25 cellular contexts compared by ENCODE assay signal in genomic region chr1:26078286-26079177, GRCh38. TPM values are rescaled to one million over a fixed set of nuclear protein-coding genes. Genes with fewer than 3 reads are reported as not detected.
DNase-seq lines count a peak whose midpoint lies in the region; ATAC-seq and TF ChIP-seq lines count a peak whose summit lies in the region.
"Had no signal": no experiment of that assay in that cellular context is flagged by ENCODE, and none has a peak within 500 bp of the region (broad histone marks: within the 10 kb centered on the region; RNA-seq: fewer than 3 reads in every experiment).

No MANE protein-coding gene starts in this region.

- H3K4me1 ChIP-seq in left ventricle myocardium inferior = peaks cover 65% of the 10 kb centered on the region

- ATAC-seq in Right ventricle myocardium superior (ENCODE audit: poor library complexity) (no peak), GM21515 (IDR thresholded peaks at IDR 0.05; ENCODE audit: unreplicated experiment) (no peak)
- ATAC-seq: activated CD8-positive, alpha-beta T cell treated with anti-CD3 and anti-CD28 coated beads, Interleukin-2, amount 10 ng/mL, durations not matched to agents 7 days and 5 days; upper lobe of right lung had no signal

- H3K4me3 Mint-ChIP-seq in mesothelial cell of epicardium = no peak overlapping the region
- peak overlapping the region; percentile 68 for H3K4me3 Mint-ChIP-seq in type B pancreatic cell
- H3K4me3 Mint-ChIP-seq in HFFc6 = no peak overlapping the region
- H3K4me3 Mint-ChIP-seq: activated CD8-positive, alpha-beta T cell treated with anti-CD3 and anti-CD28 coated beads, Interleukin-2, amount 10 ng/mL, durations not matched to agents 7 days and 5 days; activated T-cell treated with anti-CD3 and anti-CD28 coated beads, Interleukin-2, amount 50 U/mL, for 24 hours; T-helper 2 cell treated with Interferon-gamma antibody and Interleukin-4, amounts not matched to agents 5 μg/mL and 100 μg/mL, for 36 hours had no signal

- no peak for DNase-seq in left ventricle myocardium inferior
- no peak for DNase-seq in Right ventricle myocardium superior
- peak; percentile 21 for DNase-seq in amniotic epithelial cell (ENCODE audit: low read depth)
- peak in 1 of 2 experiments; percentile 43 for DNase-seq in mesothelial cell of epicardium (ENCODE audit: low spot score in 2 of 2, unreplicated experiment in 2 of 2)
- no peak for DNase-seq in type B pancreatic cell (ENCODE audit: extremely low spot score, unreplicated experiment)
- no peak for DNase-seq in NCI-H345 (lab: John Stamatoyannopoulos, UW)
- DNase-seq in HFFc6 = no peak
- DNase-seq: activated CD4-positive, CD25-positive, alpha-beta regulatory T cell treated with anti-CD3 and anti-CD28 coated beads, Interleukin-2, amount 50 U/mL, for 72 hours; activated CD8-positive, alpha-beta T cell treated with anti-CD3 and anti-CD28 coated beads, Interleukin-2, amount 10 ng/mL, durations not matched to agents 7 days and 5 days; activated naive CD4-positive, alpha-beta T cell treated with Interleukin-2 at 50 U/mL for 16 hours; activated T-cell treated with anti-CD3 and anti-CD28 coated beads, Interleukin-2, amount 50 U/mL, for 24 hours; caudate nucleus; dermis blood vessel endothelial cell; hippocampal formation; NCI-H1417; NCI-H510A treated with DMSO at 0.1 percent for 48 hours; occipital lobe; SK-N-SH; stimulated activated CD8-positive, alpha-beta memory T cell treated with anti-CD3 and anti-CD28 coated beads, Interleukin-4, amount 100 ng/mL, for 48 hours; upper lobe of right lung had no signal

- no peaks in the 10 kb centered on the region for H3K36me3 Mint-ChIP-seq in mesothelial cell of epicardium
- no peaks in the 10 kb centered on the region for H3K36me3 Mint-ChIP-seq in type B pancreatic cell
- H3K36me3 Mint-ChIP-seq in HFFc6 (ENCODE audit: low read depth) = no peaks in the 10 kb centered on the region

- TF ChIP-seq CTCF in left ventricle myocardium inferior (IDR thresholded peaks at IDR 0.05; ENCODE audit: borderline replicate concordance) = no peak
- TF ChIP-seq CTCF in mesothelial cell of epicardium (IDR thresholded peaks at IDR 0.05; ENCODE audit: unreplicated experiment) = no peak
- TF ChIP-seq CTCF in type B pancreatic cell (conservative IDR thresholded peaks at IDR 0.05) = no peak
- no peak for TF ChIP-seq CTCF in HFFc6 (IDR thresholded peaks at IDR 0.05)

- H3K4me3 ChIP-seq in left ventricle myocardium inferior = no peak overlapping the region
- H3K4me3 ChIP-seq: upper lobe of right lung had no signal

- H3K27ac ChIP-seq in left ventricle myocardium inferior (replicated peaks) = peak overlapping the region; percentile 90
- H3K27ac ChIP-seq: HL-60, upper lobe of right lung had no signal

- no peaks in the 10 kb centered on the region for H3K9me3 ChIP-seq in left ventricle myocardium inferior (replicated peaks)
- H3K9me3 ChIP-seq: SK-N-SH, upper lobe of right lung had no signal

- H3K27me3 Mint-ChIP-seq in mesothelial cell of epicardium (ENCODE audit: low read depth) (no peaks in the 10 kb centered on the region), type B pancreatic cell (no peaks in the 10 kb centered on the region), HFFc6 (ENCODE audit: insufficient read depth) (peaks cover 42% of the 10 kb centered on the region)

- H3K27ac Mint-ChIP-seq in mesothelial cell of epicardium (peak overlapping the region; percentile 82), type B pancreatic cell (peak overlapping the region; percentile 93), HFFc6 (no peak overlapping the region)
- H3K27ac Mint-ChIP-seq: activated CD8-positive, alpha-beta T cell treated with anti-CD3 and anti-CD28 coated beads, Interleukin-2, amount 10 ng/mL, durations not matched to agents 7 days and 5 days; activated T-cell treated with anti-CD3 and anti-CD28 coated beads, Interleukin-2, amount 50 U/mL, for 24 hours; T-helper 2 cell treated with Interferon-gamma antibody and Interleukin-4, amounts not matched to agents 5 μg/mL and 100 μg/mL, for 36 hours had no signal

- intact Hi-C loops in left ventricle myocardium inferior (cut with micrococcal nuclease) = no loop called here
- intact Hi-C loops in Right ventricle myocardium superior (cut with DNase I) = no loop called here

- H3K36me3 ChIP-seq in left ventricle myocardium inferior = no peaks in the 10 kb centered on the region
- H3K36me3 ChIP-seq: upper lobe of right lung had no signal

- H3K9me3 Mint-ChIP-seq in mesothelial cell of epicardium = no peaks in the 10 kb centered on the region
- H3K9me3 Mint-ChIP-seq in type B pancreatic cell = no peaks in the 10 kb centered on the region
- no peaks in the 10 kb centered on the region for H3K9me3 Mint-ChIP-seq in HFFc6
- H3K9me3 Mint-ChIP-seq: activated T-cell treated with anti-CD3 and anti-CD28 coated beads, Interleukin-2, amount 50 U/mL, for 24 hours; T-helper 2 cell treated with Interferon-gamma antibody and Interleukin-4, amounts not matched to agents 5 μg/mL and 100 μg/mL, for 36 hours had no signal

- peaks cover 58% of the 10 kb centered on the region for H3K4me1 Mint-ChIP-seq in mesothelial cell of epicardium
- H3K4me1 Mint-ChIP-seq in type B pancreatic cell (ENCODE audit: unreplicated experiment) = peaks cover 31% of the 10 kb centered on the region
- H3K4me1 Mint-ChIP-seq in HFFc6 (ENCODE audit: low read depth) = peaks cover 6% of the 10 kb centered on the region; the same call in 1 of the 2 replicates

- peaks cover 16% of the 10 kb centered on the region for H3K27me3 ChIP-seq in left ventricle myocardium inferior (ENCODE audit: low read depth)

RNA-seq across cellular contexts. Expression of gene TRIM63, which starts 11.1 kb away (rescaled TPM):
- total RNA-seq in left ventricle myocardium inferior (203 TPM), Right ventricle myocardium superior (229 TPM), mesothelial cell of epicardium (1.4 to 1.9 TPM (median 1.7 TPM) in 3 replicates), type B pancreatic cell (ENCODE audit: low replicate concordance) (1.7 and 4.1 TPM in 2 replicates)
- total RNA-seq in HFFc6 (2021; fragmentation: NEBNext Ultra II Directional; extraction: Animal tissue kit (Norgen Biotek cat#: 25700)) = not detected
- total RNA-seq: dermis blood vessel endothelial cell, lung microvascular endothelial cell had no signal

RNA-seq across cellular contexts. Expression of gene SLC30A2, which starts 32.6 kb away (rescaled TPM):
- total RNA-seq in left ventricle myocardium inferior (7.1 TPM), Right ventricle myocardium superior (3.0 TPM), mesothelial cell of epicardium (9.2 to 10.7 TPM (median 10.3 TPM) in 3 replicates), type B pancreatic cell (ENCODE audit: low replicate concordance) (4.4 and 24.4 TPM in 2 replicates)
- total RNA-seq in HFFc6 (2021; fragmentation: NEBNext Ultra II Directional; extraction: Animal tissue kit (Norgen Biotek cat#: 25700)) = not detected
- total RNA-seq: activated CD8-positive, alpha-beta T cell treated with anti-CD3 and anti-CD28 coated beads, Interleukin-2, amount 10 ng/mL, durations not matched to agents 7 days and 5 days; dermis blood vessel endothelial cell; lung microvascular endothelial cell; occipital lobe; RPMI7951; upper lobe of right lung had no signal

RNA-seq across cellular contexts. Expression of gene PDIK1L, which starts 33.1 kb away (rescaled TPM):
- total RNA-seq in left ventricle myocardium inferior = 4.2 TPM
- 4.0 TPM for total RNA-seq in Right ventricle myocardium superior
- total RNA-seq in mesothelial cell of epicardium = 18.3 to 19.4 TPM (median 19.1 TPM) in 3 replicates
- total RNA-seq in type B pancreatic cell (ENCODE audit: low replicate concordance) = 14.7 and 18.4 TPM in 2 replicates
- 1 to 10 TPM; 2.5 to 4.4 (median 3.8) TPM for total RNA-seq in HFFc6 (2021; fragmentation: NEBNext Ultra II Directional; extraction: Animal tissue kit (Norgen Biotek cat#: 25700))

RNA-seq across cellular contexts. Expression of gene EXTL1, which starts 57.0 kb away (rescaled TPM):
- total RNA-seq in left ventricle myocardium inferior (11.3 TPM), Right ventricle myocardium superior (11.9 TPM), mesothelial cell of epicardium (6.9 to 8.2 TPM (median 7.1 TPM) in 3 replicates), type B pancreatic cell (ENCODE audit: low replicate concordance) (0.31 and 4.2 TPM in 2 replicates)
- total RNA-seq in HFFc6 (2021; fragmentation: NEBNext Ultra II Directional; extraction: Animal tissue kit (Norgen Biotek cat#: 25700)) = 10 to 100 TPM in 3 of 6 experiments, 1 to 10 TPM in 3; 8.1 to 22.9 (median 9.4) TPM
- total RNA-seq: activated CD8-positive, alpha-beta T cell treated with anti-CD3 and anti-CD28 coated beads, Interleukin-2, amount 10 ng/mL, durations not matched to agents 7 days and 5 days; dermis blood vessel endothelial cell had no signal

Comparison
In these comparisons a context has a peak if more than half of its experiments do, and no peak if none do; other contexts are left out.
1. RNA of gene TRIM63, which starts 11.1 kb away (total RNA-seq): 229 TPM in Right ventricle myocardium superior (single experiment) and 203 TPM in left ventricle myocardium inferior (single experiment); 1.4 to 1.9 TPM in mesothelial cell of epicardium, 1.7 to 4.1 TPM in type B pancreatic cell and not detected in HFFc6; every median in the first group is over 10 times any median in the second.